Comparison of ENCODE assay signal across 8 cellular contexts in the genomic region with DNA sequence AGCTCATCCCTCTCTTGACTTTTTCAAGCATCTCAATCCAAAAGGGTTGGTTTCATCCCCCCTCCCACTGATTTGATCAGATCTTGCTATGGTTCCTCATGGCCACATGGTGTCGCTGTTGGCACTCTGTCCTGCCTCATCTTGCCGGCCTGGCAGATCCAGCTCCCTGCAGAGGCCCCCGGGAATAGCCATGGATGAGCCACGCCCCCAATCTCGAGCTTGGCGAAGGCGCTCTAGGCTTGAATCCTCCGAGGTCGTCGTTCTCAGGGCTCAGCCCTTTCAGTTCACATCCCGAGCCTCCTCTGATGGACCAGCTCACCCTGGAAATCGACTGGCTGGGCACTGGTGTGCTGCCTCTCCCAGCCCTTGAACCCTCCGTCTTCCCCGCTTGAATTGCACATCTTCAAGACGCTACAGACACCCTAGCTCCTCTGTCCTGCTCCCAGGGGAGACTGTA.
DNase-seq lines count a peak whose midpoint lies in the region; ATAC-seq lines count a peak whose summit lies in the region.

No MANE protein-coding gene starts in this region.

- peaks cover 5% of the 10 kb centered on the region for H3K9me3 Mint-ChIP-seq in activated CD8-positive, alpha-beta T cell treated with anti-CD3 and anti-CD28 coated beads, Interleukin-2, amount 10 ng/mL, durations not matched to agents 7 days and 5 days (ENCODE audit: insufficient read depth)

- H3K36me3 Mint-ChIP-seq in activated CD8-positive, alpha-beta T cell treated with anti-CD3 and anti-CD28 coated beads, Interleukin-2, amount 10 ng/mL, durations not matched to agents 7 days and 5 days (ENCODE audit: low read depth) = no peaks in the 10 kb centered on the region

- DNase-seq in COLO829 (ENCODE audit: low spot score) = peak; percentile 71
- peak; percentile 92 for DNase-seq in H4 (ENCODE audit: low spot score)
- DNase-seq in NCI-H2171 treated with DMSO at 0.1 percent for 48 hours (lab: John Stamatoyannopoulos, UW) = peak; percentile 92
- DNase-seq in activated CD8-positive, alpha-beta T cell treated with anti-CD3 and anti-CD28 coated beads, Interleukin-2, amount 10 ng/mL, durations not matched to agents 7 days and 5 days = peak; percentile 32
- peak; percentile 52 for DNase-seq in globus pallidus (ENCODE audit: low spot score)
- peak; percentile 74 for DNase-seq in occipital lobe (lab: John Stamatoyannopoulos, UW)

- no peak overlapping the region for H3K27ac Mint-ChIP-seq in activated CD8-positive, alpha-beta T cell treated with anti-CD3 and anti-CD28 coated beads, Interleukin-2, amount 10 ng/mL, durations not matched to agents 7 days and 5 days

- no peak for ATAC-seq in activated CD8-positive, alpha-beta T cell treated with anti-CD3 and anti-CD28 coated beads, Interleukin-2, amount 10 ng/mL, durations not matched to agents 7 days and 5 days
- ATAC-seq in HG02852 (IDR thresholded peaks at IDR 0.05; ENCODE audit: unreplicated experiment) (no peak), HG03565 (IDR thresholded peaks at IDR 0.05; ENCODE audit: unreplicated experiment) (no peak)

- CTCF ChIA-PET in activated CD8-positive, alpha-beta T cell treated with anti-CD3 and anti-CD28 coated beads, Interleukin-2, amount 10 ng/mL, durations not matched to agents 7 days and 5 days (lab: Charles Lee) = interaction anchor here (1.4 kb wide), 1 partner anchor 14 kb away, joined by 5 read pairs; no protein-coding TSS in a partner anchor

- no peaks in the 10 kb centered on the region for H3K4me1 Mint-ChIP-seq in activated CD8-positive, alpha-beta T cell treated with anti-CD3 and anti-CD28 coated beads, Interleukin-2, amount 10 ng/mL, durations not matched to agents 7 days and 5 days (ENCODE audit: low read depth)

- no peaks in the 10 kb centered on the region for H3K27me3 Mint-ChIP-seq in activated CD8-positive, alpha-beta T cell treated with anti-CD3 and anti-CD28 coated beads, Interleukin-2, amount 10 ng/mL, durations not matched to agents 7 days and 5 days (ENCODE audit: low read depth)

- H3K4me3 Mint-ChIP-seq in activated CD8-positive, alpha-beta T cell treated with anti-CD3 and anti-CD28 coated beads, Interleukin-2, amount 10 ng/mL, durations not matched to agents 7 days and 5 days = no peak overlapping the region

- POLR2A ChIA-PET in activated CD8-positive, alpha-beta T cell treated with anti-CD3 and anti-CD28 coated beads, Interleukin-2, amount 10 ng/mL, durations not matched to agents 7 days and 5 days (lab: Charles Lee) = no interaction called here

Comparison
In these comparisons a context has a peak if more than half of its experiments do, and no peak if none do; other contexts are left out.
1. DNase-seq: peak in every context shown above with its lines; median percentile 92 in H4; 92 in NCI-H2171 treated with DMSO at 0.1 percent for 48 hours; 74 in occipital lobe; 71 in COLO829; 52 in globus pallidus; 32 in activated CD8-positive, alpha-beta T cell treated with anti-CD3 and anti-CD28 coated beads, Interleukin-2, amount 10 ng/mL, durations not matched to agents 7 days and 5 days.